In the genomic region with DNA sequence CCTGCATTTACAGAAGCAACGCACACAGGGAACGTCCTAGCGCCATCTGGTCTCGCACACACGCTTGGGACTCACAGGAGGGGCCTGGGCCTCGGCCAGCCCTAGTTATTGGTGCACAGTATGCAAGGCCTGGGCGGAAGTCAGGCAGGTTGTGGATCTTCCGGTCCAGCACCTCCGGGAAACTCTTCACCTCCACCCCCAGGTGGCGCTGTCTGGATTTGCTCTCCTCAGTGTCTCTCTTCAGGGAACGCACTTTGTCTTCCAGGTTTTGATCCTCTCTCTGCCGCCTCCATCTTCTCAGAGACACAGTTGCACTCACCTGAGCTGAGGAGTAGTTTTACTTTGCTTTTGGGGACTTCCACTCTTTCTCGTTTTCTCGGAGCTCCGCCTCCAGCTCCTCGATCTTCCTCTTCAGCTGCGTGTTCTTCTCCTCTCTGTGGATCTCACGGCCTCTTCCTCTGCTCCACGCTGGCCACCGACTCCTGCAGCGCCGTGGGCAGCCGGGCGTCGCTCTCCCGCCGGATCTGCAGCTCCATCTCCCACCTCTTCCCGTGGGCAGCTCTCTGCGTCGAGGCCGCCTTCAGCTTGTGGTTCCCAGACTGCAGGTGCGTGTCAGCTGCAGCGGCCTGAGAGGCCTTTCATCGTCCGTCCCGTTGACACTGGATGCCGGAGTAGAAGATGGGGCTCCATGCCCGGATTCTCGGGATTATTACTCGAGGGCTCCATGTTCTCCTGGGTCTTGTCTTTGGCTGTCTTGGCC, we compare ENCODE assay signal across 8 cellular contexts.
DNase-seq lines count a peak whose midpoint lies in the region; ATAC-seq and TF ChIP-seq lines count a peak whose summit lies in the region.

No MANE protein-coding gene starts in this region.

- H3K4me2 ChIP-seq in mesendoderm (ENCODE audit: low read length): no peak overlapping the region

- no peak for ATAC-seq in HG03378 (IDR thresholded peaks at IDR 0.05; ENCODE audit: unreplicated experiment)

- no peaks in the 10 kb centered on the region for H3K4me1 ChIP-seq in mesendoderm (ENCODE audit: control insufficient read depth, low read depth, low read length)

- TF ChIP-seq CTCF in GM10266 (IDR thresholded peaks at IDR 0.05; ENCODE audit: control insufficient read depth, insufficient read depth, low read depth, missing control alignments): peak; percentile 37

- H4K5ac ChIP-seq in mesendoderm (ENCODE audit: low read length): no peak overlapping the region

- no peaks in the 10 kb centered on the region for H3K79me1 ChIP-seq in mesendoderm (ENCODE audit: low read length)

- H3K4me3 ChIP-seq in mesendoderm (ENCODE audit: low read length): no peak overlapping the region

- H3K23ac ChIP-seq in mesendoderm (ENCODE audit: low read length): no peak overlapping the region

- peak; percentile 53 for DNase-seq in GM10266 (ENCODE audit: extremely low spot score)
- peak; percentile 3 for DNase-seq in NCI-H1436 treated with DMSO at 0.1 percent for 48 hours (lab: John Stamatoyannopoulos, UW)
- DNase-seq in activated T-cell treated with anti-CD3 and anti-CD28 coated beads for 24 hours (ENCODE audit: low read depth): peak; percentile 51
- peak; percentile 47 to 57 for DNase-seq in stimulated activated CD4-positive, alpha-beta T cell treated with anti-CD3 and anti-CD28 coated beads, Interleukin-1b, Interleukin-23, amount 100 ng/mL, for 1 hour (ENCODE audit: low read depth in 2 of 2)
- DNase-seq in posterior vena cava (ENCODE audit: low spot score): no peak
- no peak for DNase-seq in midbrain (lab: John Stamatoyannopoulos, UW)
- DNase-seq in mesendoderm: no peak

- H3K36me3 ChIP-seq in mesendoderm (ENCODE audit: control insufficient read depth, insufficient read depth, low read length): no peaks in the 10 kb centered on the region

- H3K18ac ChIP-seq in mesendoderm (ENCODE audit: low read length): no peak overlapping the region

- H3K79me2 ChIP-seq in mesendoderm (ENCODE audit: control insufficient read depth, insufficient read depth, low read length): no peaks in the 10 kb centered on the region

- no peaks in the 10 kb centered on the region for H3K27me3 ChIP-seq in mesendoderm (ENCODE audit: insufficient read depth, low read length, poor library complexity)

- no peak overlapping the region for H3K9ac ChIP-seq in mesendoderm (ENCODE audit: low read length)

- H3K56ac ChIP-seq in mesendoderm (ENCODE audit: low read length): no peak overlapping the region

- intact Hi-C loops in posterior vena cava (cut with DNase I): no loop called here

- no CpG with 5 or more reads among the region's 40 CpGs for WGBS in mesendoderm (ENCODE audit: extremely low coverage, insufficient coverage, low lambda C conversion rate)

- H3K27ac ChIP-seq in mesendoderm (ENCODE audit: low read depth, low read length): no peak overlapping the region

- no peak overlapping the region for H4K8ac ChIP-seq in mesendoderm (ENCODE audit: low read depth, low read length)

- H3K4ac ChIP-seq in mesendoderm (ENCODE audit: low read depth, low read length): no peak overlapping the region

- H2BK15ac ChIP-seq in mesendoderm (replicated peaks; ENCODE audit: low read depth): no peak overlapping the region

- H2BK5ac ChIP-seq in mesendoderm (ENCODE audit: low read length): no peak overlapping the region

- H2BK120ac ChIP-seq in mesendoderm (ENCODE audit: low read depth, low read length): no peak overlapping the region

- H2AK5ac ChIP-seq in mesendoderm (ENCODE audit: low read length): no peak overlapping the region

Comparison
In these comparisons a context has a peak if more than half of its experiments do, and no peak if none do; other contexts are left out.
1. DNase-seq: peak in GM10266 (single experiment), NCI-H1436 treated with DMSO at 0.1 percent for 48 hours (single experiment), activated T-cell treated with anti-CD3 and anti-CD28 coated beads for 24 hours (single experiment) and stimulated activated CD4-positive, alpha-beta T cell treated with anti-CD3 and anti-CD28 coated beads, Interleukin-1b, Interleukin-23, amount 100 ng/mL, for 1 hour (2 of 2); none in posterior vena cava (single experiment), midbrain (single experiment) and mesendoderm (single experiment).